Comparison of ENCODE assay signal across 24 cellular contexts in genomic region chr9:121349009-121349408, GRCh38. TPM values are rescaled to one million over a fixed set of nuclear protein-coding genes. Genes with fewer than 3 reads are reported as not detected.
DNase-seq lines count a peak whose midpoint lies in the region; ATAC-seq, FAIRE-seq and TF ChIP-seq lines count a peak whose summit lies in the region.
"Had no signal": no experiment of that assay in that cellular context is flagged by ENCODE, and none has a peak within 500 bp of the region (broad histone marks: within the 10 kb centered on the region; RNA-seq: fewer than 3 reads in every experiment).

No MANE protein-coding gene starts in this region.

- TF ChIP-seq CTCF in HepG2 (CRISPR knock-in tag; IDR thresholded peaks at IDR 0.05) (no peak), right lobe of liver (IDR thresholded peaks at IDR 0.05) (no peak), chondrocyte (IDR thresholded peaks at IDR 0.05) (no peak), omental fat pad (IDR thresholded peaks at IDR 0.05) (no peak)

- H3K9me3 ChIP-seq in HepG2 (ENCODE audit: low read length) (no peaks in the 10 kb centered on the region), right lobe of liver (no peaks in the 10 kb centered on the region)

- no peak overlapping the region for H4K8ac ChIP-seq in mesendoderm (ENCODE audit: low read depth, low read length)

- H3K4me1 ChIP-seq in HepG2 (ENCODE audit: insufficient read depth, low read length), result no peaks in the 10 kb centered on the region
- H3K4me1 ChIP-seq in right lobe of liver, result peaks cover 0 to 27% (median 0%) of the 10 kb centered on the region in 4 donors
- no peaks in the 10 kb centered on the region for H3K4me1 ChIP-seq in mesendoderm (ENCODE audit: control insufficient read depth, low read depth, low read length)

- H2BK15ac ChIP-seq in mesendoderm (replicated peaks; ENCODE audit: low read depth), result no peak overlapping the region

- H3K79me2 ChIP-seq in HepG2 (ENCODE audit: insufficient read depth, low read length), result no peaks in the 10 kb centered on the region
- no peaks in the 10 kb centered on the region for H3K79me2 ChIP-seq in mesendoderm (ENCODE audit: control insufficient read depth, insufficient read depth, low read length)

- no peaks in the 10 kb centered on the region for H3K79me1 ChIP-seq in mesendoderm (ENCODE audit: low read length)

- H3K27ac ChIP-seq in HepG2 (ENCODE audit: extremely low read length, insufficient read depth, low read length), result no peak overlapping the region
- no peak overlapping the region for H3K27ac ChIP-seq in right lobe of liver
- no peak overlapping the region for H3K27ac ChIP-seq in mesendoderm (ENCODE audit: low read depth, low read length)
- H3K27ac ChIP-seq: epithelial cell of prostate, HL-60 had no signal

- BruUV-seq in HepG2 (replicated peaks; lab: Mats Ljungman, UMichigan), result no TSS peak

- peak overlapping the region; percentile 67 for H3K27ac Mint-ChIP-seq in chondrocyte (ENCODE audit: unreplicated experiment)
- H3K27ac Mint-ChIP-seq: activated CD4-positive, alpha-beta T cell treated with anti-CD3 and anti-CD28 coated beads, Interleukin-2, amount 10 ng/mL, durations not matched to agents 24 days and 14 days; CD14-positive monocyte; naive thymus-derived CD8-positive, alpha-beta T cell had no signal

- peaks cover 3% of the 10 kb centered on the region; the same call in 1 of the 2 replicates for H4K20me1 ChIP-seq in HepG2 (ENCODE audit: insufficient read depth, low read length)

- TF ChIP-seq RAD21 in HepG2 (CRISPR knock-in tag; IDR thresholded peaks at IDR 0.05), result no peak

- FAIRE-seq in HepG2 (lab: Jason Lieb, UNC) (no peak), urothelium cell line (lab: Jason Lieb, UNC) (no peak)
- FAIRE-seq: D721Med, keratinocyte had no signal

- H3K56ac ChIP-seq in mesendoderm (ENCODE audit: low read length), result no peak overlapping the region

- peaks cover 56% of the 10 kb centered on the region for H3K4me1 Mint-ChIP-seq in chondrocyte (ENCODE audit: low read depth)

- H2AFZ ChIP-seq in HepG2 (ENCODE audit: low read length), result no peak overlapping the region

- intact Hi-C loops in HepG2 (cut with micrococcal nuclease; ENCODE audit: unreplicated experiment), result no loop called here
- intact Hi-C loops in right lobe of liver (cut with DNase I), result no loop called here

- no peak overlapping the region for H2AK5ac ChIP-seq in mesendoderm (ENCODE audit: low read length)

- POLR2A ChIA-PET in HepG2 (lab: Yijun Ruan, JAX), result no interaction called here

- H3K27me3 Mint-ChIP-seq in chondrocyte (ENCODE audit: low read depth), result no peaks in the 10 kb centered on the region
- H3K27me3 Mint-ChIP-seq: activated CD4-positive, alpha-beta T cell treated with anti-CD3 and anti-CD28 coated beads, Interleukin-2, amount 10 ng/mL, durations not matched to agents 24 days and 14 days; IgD-negative memory B cell had no signal

- in situ Hi-C loops in HepG2 (cut with HindIII; ENCODE audit: extremely low pct_ligation_motif_present, low pct_unique_long_range_greater_than_20kb), result no loop called here

- H3K36me3 Mint-ChIP-seq in chondrocyte (ENCODE audit: low read depth), result peaks cover 17% of the 10 kb centered on the region

- H3K4me3 ChIP-seq in HepG2 (replicated peaks in 1 of 3; ENCODE audit: insufficient read depth in 1 of 3, low read depth in 2 of 3, low read length in 3 of 3) (no peak overlapping the region), right lobe of liver (no peak overlapping the region), mesendoderm (ENCODE audit: low read length) (no peak overlapping the region)

- TF ChIP-seq POLR2A in HepG2 (IDR thresholded peaks at IDR 0.05; ENCODE audit: insufficient read depth in 1 of 2, low read depth in 2 of 2, low read length in 2 of 2) (no peak), right lobe of liver (IDR thresholded peaks at IDR 0.05) (no peak)

- ATAC-seq in HepG2, result no peak
- ATAC-seq in right lobe of liver, result no peak
- peak; percentile 61 for ATAC-seq in omental fat pad (ENCODE audit: low FRiP score)
- ATAC-seq: naive thymus-derived CD8-positive, alpha-beta T cell had no signal

- H3K9ac ChIP-seq in HepG2 (ENCODE audit: insufficient read depth, low read depth, low read length) (no peak overlapping the region), mesendoderm (ENCODE audit: low read length) (no peak overlapping the region)

- H3K27me3 ChIP-seq in HepG2 (ENCODE audit: control insufficient read depth in 1 of 2, insufficient read depth in 2 of 2, low read length in 2 of 2), result no peaks in the 10 kb centered on the region
- no peaks in the 10 kb centered on the region for H3K27me3 ChIP-seq in right lobe of liver
- no peaks in the 10 kb centered on the region for H3K27me3 ChIP-seq in mesendoderm (ENCODE audit: insufficient read depth, low read length, poor library complexity)

- H3K36me3 ChIP-seq in HepG2 (replicated peaks in 1 of 2; ENCODE audit: control insufficient read depth in 1 of 2, insufficient read depth in 2 of 2, low read length in 2 of 2) (peaks cover 23 to 64% of the 10 kb centered on the region in 2 experiments), right lobe of liver (peaks cover 18 to 98% (median 73%) of the 10 kb centered on the region in 4 donors), mesendoderm (ENCODE audit: control insufficient read depth, insufficient read depth, low read length) (no peaks in the 10 kb centered on the region)

- H3K18ac ChIP-seq in mesendoderm (ENCODE audit: low read length), result no peak overlapping the region

- no peak overlapping the region for H3K23ac ChIP-seq in mesendoderm (ENCODE audit: low read length)

- no peak for TF ChIP-seq EP300 in HepG2 (IDR thresholded peaks at IDR 0.05; ENCODE audit: low read depth in 2 of 2, low read length in 2 of 2)
- no peak for TF ChIP-seq EP300 in HepG2 (CRISPR knock-in tag; IDR thresholded peaks at IDR 0.05; ENCODE audit: borderline replicate concordance)

- no peak overlapping the region for H3K4ac ChIP-seq in mesendoderm (ENCODE audit: low read depth, low read length)

- H3K4me2 ChIP-seq in HepG2 (ENCODE audit: low read depth, low read length), result no peak overlapping the region
- no peak overlapping the region for H3K4me2 ChIP-seq in mesendoderm (ENCODE audit: low read length)

- no peaks in the 10 kb centered on the region for H3K9me3 Mint-ChIP-seq in chondrocyte (ENCODE audit: low read depth)
- H3K9me3 Mint-ChIP-seq: activated CD4-positive, alpha-beta T cell treated with anti-CD3 and anti-CD28 coated beads, Interleukin-2, amount 10 ng/mL, durations not matched to agents 24 days and 14 days; CD14-positive monocyte; IgD-negative memory B cell; naive thymus-derived CD8-positive, alpha-beta T cell had no signal

- H4K5ac ChIP-seq in mesendoderm (ENCODE audit: low read length), result no peak overlapping the region

- DNase-seq in HepG2 (ENCODE audit: low spot score) (no peak), right lobe of liver (no peak), chondrocyte (ENCODE audit: low spot score) (no peak), omental fat pad (ENCODE audit: low spot score) (no peak), urothelium cell line (ENCODE audit: low spot score) (peak; percentile 14), NCI-H226 (no peak), activated T-cell treated with anti-CD3 and anti-CD28 coated beads for 4 hours (no peak), mesendoderm (no peak)
- DNase-seq: activated CD4-positive, alpha-beta T cell treated with anti-CD3 and anti-CD28 coated beads, Interleukin-2, amount 10 ng/mL, durations not matched to agents 24 days and 14 days; activated CD8-positive, alpha-beta memory T cell treated with anti-CD3 and anti-CD28 coated beads, Interleukin-2, amount 50 U/mL, for 4 hours; activated effector memory CD4-positive, alpha-beta T cell treated with Interleukin-2 at 50 U/mL for 16 hours; caudate nucleus; foreskin melanocyte; naive thymus-derived CD8-positive, alpha-beta T cell; NCI-H1694; NCI-H748 treated with DMSO at 0.1 percent for 48 hours; SIG-M5; T-helper 1 cell had no signal

- no peak overlapping the region for H2BK120ac ChIP-seq in mesendoderm (ENCODE audit: low read depth, low read length)

- no peak overlapping the region for H3K4me3 Mint-ChIP-seq in chondrocyte (ENCODE audit: unreplicated experiment)
- H3K4me3 Mint-ChIP-seq: activated CD4-positive, alpha-beta T cell treated with anti-CD3 and anti-CD28 coated beads, Interleukin-2, amount 10 ng/mL, durations not matched to agents 24 days and 14 days; CD14-positive monocyte; IgD-negative memory B cell; naive thymus-derived CD8-positive, alpha-beta T cell had no signal

- H2BK5ac ChIP-seq in mesendoderm (ENCODE audit: low read length), result no peak overlapping the region

- CTCF ChIA-PET in HepG2 (lab: Yijun Ruan, JAX; ENCODE audit: low intra/inter-chr PET ratio, low total read pairs), result no interaction called here

- 88% methylated on average over 8 of the region's 8 CpGs for WGBS in HepG2 (ENCODE audit: low lambda C conversion rate)
- 71% methylated on average over 8 of the region's 8 CpGs for WGBS in right lobe of liver (ENCODE audit: insufficient coverage, low coverage, low lambda C conversion rate, missing lambda C conversion rate)
- WGBS in mesendoderm (ENCODE audit: extremely low coverage, insufficient coverage, low lambda C conversion rate), result no CpG with 5 or more reads among the region's 8 CpGs

RNA-seq across cellular contexts. Expression of gene STOM, which starts 21.0 kb away (rescaled TPM):
- total RNA-seq in HepG2 (2016; rRNA removed; fragmentation: Illumina TruSeq; extraction: Trizol) (26.0 and 43.6 TPM in 2 replicates), right lobe of liver (100 to 1,000 TPM; 232 to 655 (median 443) TPM), chondrocyte (46.5 to 83.6 TPM (median 82.2 TPM) in 3 replicates), omental fat pad (1,000 to 10,000 TPM in 1 of 4 donors, 100 to 1,000 TPM in 3; 398 to 1,331 (median 641) TPM)
- 3.9 and 6.1 TPM in 2 replicates for total RNA-seq in HepG2 (2016; cell fraction: cytosol; rRNA removed; fragmentation: Illumina TruSeq; extraction: Trizol; ENCODE audit: low read depth)
- total RNA-seq in HepG2 (2016; cell fraction: insoluble cytoplasmic fraction; rRNA removed; fragmentation: Illumina TruSeq; extraction: Trizol), result 25.0 and 46.7 TPM in 2 replicates
- 13.4 and 15.9 TPM in 2 replicates for total RNA-seq in HepG2 (2016; cell fraction: membrane; rRNA removed; fragmentation: Illumina TruSeq; extraction: Trizol)
- 41.3 and 43.8 TPM in 2 replicates for total RNA-seq in HepG2 (2016; cell fraction: nucleus; rRNA removed; fragmentation: Illumina TruSeq; extraction: Trizol)
- polyA plus RNA-seq in HepG2 (2011; rRNA removed), result 165 and 166 TPM in 2 replicates
- polyA plus RNA-seq in HepG2 (2011; cell fraction: cytosol; rRNA removed), result 92.7 and 157 TPM in 2 replicates
- polyA plus RNA-seq in HepG2 (2011; cell fraction: nucleus; rRNA removed), result 23.0 and 39.1 TPM in 2 replicates
- 133 and 173 TPM in 2 replicates for polyA plus RNA-seq in HepG2 (2012)
- 3.2 and 4.0 TPM in 2 replicates for polyA plus RNA-seq in HepG2 (2016; cell fraction: cytosol; fragmentation: Illumina TruSeq; extraction: Trizol; ENCODE audit: low read depth)
- 31.1 and 33.2 TPM in 2 replicates for polyA plus RNA-seq in HepG2 (2016; cell fraction: insoluble cytoplasmic fraction; fragmentation: Illumina TruSeq; extraction: Trizol; ENCODE audit: low read depth)
- 7.2 and 8.6 TPM in 2 replicates for polyA plus RNA-seq in HepG2 (2016; cell fraction: membrane; fragmentation: Illumina TruSeq; extraction: Trizol; ENCODE audit: low read depth)
- 64.0 and 71.6 TPM in 2 replicates for polyA plus RNA-seq in HepG2 (2016; cell fraction: nucleus; fragmentation: Illumina TruSeq; extraction: Trizol; ENCODE audit: insufficient read depth, low read depth)
- polyA minus RNA-seq in HepG2 (2011; rRNA and poly(A)+ RNA removed; ENCODE audit: low replicate concordance), result 94.3 and 94.7 TPM in 2 replicates
- polyA minus RNA-seq in HepG2 (2011; cell fraction: cytosol; rRNA and poly(A)+ RNA removed), result 96.8 and 115 TPM in 2 replicates
- 47.3 and 69.9 TPM in 2 replicates for polyA minus RNA-seq in HepG2 (2011; cell fraction: nucleus; rRNA and poly(A)+ RNA removed)
- 23.0 TPM for polyA plus RNA-seq in mesendoderm (2013, experiment 1 of 2)
- 22.2 TPM for polyA plus RNA-seq in mesendoderm (2013, experiment 2 of 2)
